Comparison of ENCODE assay signal across 1 cellular context in the genomic region with DNA sequence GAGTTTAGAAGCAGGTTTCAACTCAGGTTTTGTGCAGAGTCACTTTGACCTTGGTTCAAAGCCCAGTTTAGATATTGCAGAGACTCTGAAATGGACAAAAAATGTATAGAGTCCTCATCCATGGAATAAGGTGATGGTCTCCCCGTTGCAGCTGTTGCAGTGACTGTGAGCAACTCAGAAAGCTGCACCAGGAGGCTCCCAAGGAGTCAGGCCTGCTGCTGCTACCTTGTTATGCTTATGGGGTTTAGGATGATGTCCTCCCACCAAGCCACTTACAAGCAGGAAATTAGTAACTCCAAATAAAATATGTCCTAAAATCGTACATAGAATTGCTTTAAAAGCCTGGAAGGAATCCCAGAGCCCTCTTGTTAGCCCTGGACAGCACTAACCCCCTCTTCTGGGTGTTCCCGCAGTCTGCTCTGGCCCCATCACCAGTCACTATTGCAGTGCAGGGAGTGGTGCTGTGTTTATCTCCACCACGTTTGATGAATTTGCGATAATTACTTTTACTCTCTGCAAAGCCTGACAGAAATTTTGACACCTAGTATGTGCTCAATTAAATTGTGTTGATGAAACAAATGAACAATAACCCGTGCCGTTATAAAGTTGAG.
TF ChIP-seq lines count a peak whose summit lies in the region.

No MANE protein-coding gene starts in this region.

TF ChIP-seq in WTC11, 78 proteins besides CTCF, POLR2A, EP300 and RAD21 (continued from another document):
- TF ChIP-seq JAZF1 (CRISPR knock-in tag; IDR thresholded peaks at IDR 0.05) (no peak), ZNF219 (CRISPR knock-in tag; IDR thresholded peaks at IDR 0.05; ENCODE audit: borderline replicate concordance) (no peak), MXD4 (CRISPR knock-in tag; IDR thresholded peaks at IDR 0.05; ENCODE audit: borderline replicate concordance) (no peak), FOXJ3 (CRISPR knock-in tag; IDR thresholded peaks at IDR 0.05; ENCODE audit: borderline replicate concordance) (no peak), CBFB (CRISPR knock-in tag; IDR thresholded peaks at IDR 0.05; ENCODE audit: low read depth) (no peak), NR1H2 (CRISPR knock-in tag; IDR thresholded peaks at IDR 0.05) (no peak)
- TF ChIP-seq, protein P1, sequence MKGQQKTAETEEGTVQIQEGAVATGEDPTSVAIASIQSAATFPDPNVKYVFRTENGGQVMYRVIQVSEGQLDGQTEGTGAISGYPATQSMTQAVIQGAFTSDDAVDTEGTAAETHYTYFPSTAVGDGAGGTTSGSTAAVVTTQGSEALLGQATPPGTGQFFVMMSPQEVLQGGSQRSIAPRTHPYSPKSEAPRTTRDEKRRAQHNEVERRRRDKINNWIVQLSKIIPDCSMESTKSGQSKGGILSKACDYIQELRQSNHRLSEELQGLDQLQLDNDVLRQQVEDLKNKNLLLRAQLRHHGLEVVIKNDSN (CRISPR knock-in tag; IDR thresholded peaks at IDR 0.05): no peak
- TF ChIP-seq, protein P2, sequence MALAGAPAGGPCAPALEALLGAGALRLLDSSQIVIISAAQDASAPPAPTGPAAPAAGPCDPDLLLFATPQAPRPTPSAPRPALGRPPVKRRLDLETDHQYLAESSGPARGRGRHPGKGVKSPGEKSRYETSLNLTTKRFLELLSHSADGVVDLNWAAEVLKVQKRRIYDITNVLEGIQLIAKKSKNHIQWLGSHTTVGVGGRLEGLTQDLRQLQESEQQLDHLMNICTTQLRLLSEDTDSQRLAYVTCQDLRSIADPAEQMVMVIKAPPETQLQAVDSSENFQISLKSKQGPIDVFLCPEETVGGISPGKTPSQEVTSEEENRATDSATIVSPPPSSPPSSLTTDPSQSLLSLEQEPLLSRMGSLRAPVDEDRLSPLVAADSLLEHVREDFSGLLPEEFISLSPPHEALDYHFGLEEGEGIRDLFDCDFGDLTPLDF (CRISPR knock-in tag; IDR thresholded peaks at IDR 0.05): no peak
- TF ChIP-seq, protein P3, sequence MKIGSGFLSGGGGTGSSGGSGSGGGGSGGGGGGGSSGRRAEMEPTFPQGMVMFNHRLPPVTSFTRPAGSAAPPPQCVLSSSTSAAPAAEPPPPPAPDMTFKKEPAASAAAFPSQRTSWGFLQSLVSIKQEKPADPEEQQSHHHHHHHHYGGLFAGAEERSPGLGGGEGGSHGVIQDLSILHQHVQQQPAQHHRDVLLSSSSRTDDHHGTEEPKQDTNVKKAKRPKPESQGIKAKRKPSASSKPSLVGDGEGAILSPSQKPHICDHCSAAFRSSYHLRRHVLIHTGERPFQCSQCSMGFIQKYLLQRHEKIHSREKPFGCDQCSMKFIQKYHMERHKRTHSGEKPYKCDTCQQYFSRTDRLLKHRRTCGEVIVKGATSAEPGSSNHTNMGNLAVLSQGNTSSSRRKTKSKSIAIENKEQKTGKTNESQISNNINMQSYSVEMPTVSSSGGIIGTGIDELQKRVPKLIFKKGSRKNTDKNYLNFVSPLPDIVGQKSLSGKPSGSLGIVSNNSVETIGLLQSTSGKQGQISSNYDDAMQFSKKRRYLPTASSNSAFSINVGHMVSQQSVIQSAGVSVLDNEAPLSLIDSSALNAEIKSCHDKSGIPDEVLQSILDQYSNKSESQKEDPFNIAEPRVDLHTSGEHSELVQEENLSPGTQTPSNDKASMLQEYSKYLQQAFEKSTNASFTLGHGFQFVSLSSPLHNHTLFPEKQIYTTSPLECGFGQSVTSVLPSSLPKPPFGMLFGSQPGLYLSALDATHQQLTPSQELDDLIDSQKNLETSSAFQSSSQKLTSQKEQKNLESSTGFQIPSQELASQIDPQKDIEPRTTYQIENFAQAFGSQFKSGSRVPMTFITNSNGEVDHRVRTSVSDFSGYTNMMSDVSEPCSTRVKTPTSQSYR (CRISPR knock-in tag; IDR thresholded peaks at IDR 0.05): no peak
